31 cellular contexts compared by ENCODE assay signal in the genomic region with DNA sequence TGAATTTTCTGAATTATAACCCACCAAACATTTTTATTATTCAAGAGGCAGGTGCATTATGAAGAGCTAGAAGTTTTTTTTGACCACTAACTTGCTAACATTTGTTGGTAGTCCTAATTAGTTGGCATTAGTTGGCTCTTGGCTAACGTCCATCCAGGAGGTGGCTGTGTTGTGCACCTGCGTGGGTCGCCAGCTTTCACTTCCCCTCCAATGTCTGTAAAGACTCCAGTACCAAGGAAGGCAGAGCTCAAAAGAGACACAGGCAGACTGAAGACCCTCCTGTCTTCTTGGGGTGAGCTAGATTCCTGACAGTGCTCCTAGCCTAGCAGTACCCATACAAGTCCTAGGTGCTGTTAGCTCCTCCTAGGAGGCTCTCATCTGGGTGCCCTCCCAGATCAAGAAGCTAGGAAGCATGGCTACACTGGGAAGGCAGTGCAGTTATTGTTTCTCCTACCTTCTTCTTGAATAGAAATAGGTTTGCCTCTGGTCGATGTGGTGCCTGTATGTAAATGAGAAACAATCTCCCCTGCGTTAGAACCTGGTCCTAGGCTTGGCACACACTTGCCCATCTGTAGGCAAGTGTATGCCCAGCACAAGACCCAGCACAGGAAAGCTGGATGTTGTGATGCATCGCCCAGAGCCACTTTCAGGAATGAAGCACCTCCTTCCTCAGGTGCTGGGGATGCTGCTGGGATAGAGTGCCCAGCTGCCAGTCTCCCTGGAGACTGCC.
DNase-seq lines count a peak whose midpoint lies in the region; ATAC-seq and TF ChIP-seq lines count a peak whose summit lies in the region.
"Had no signal": no experiment of that assay in that cellular context is flagged by ENCODE, and none has a peak within 500 bp of the region (broad histone marks: within the 10 kb centered on the region; RNA-seq: fewer than 3 reads in every experiment).

No MANE protein-coding gene starts in this region.

- H3K4me1 Mint-ChIP-seq in stimulated activated naive CD8-positive, alpha-beta T cell treated with anti-CD3 and anti-CD28 coated beads, Interleukin-15, amount 100 ng/mL, for 72 hours, result no peaks in the 10 kb centered on the region
- H3K4me1 Mint-ChIP-seq: activated naive CD8-positive, alpha-beta T cell treated with anti-CD3 and anti-CD28 coated beads, Interleukin-2, amount 10 ng/mL, durations not matched to agents 7 days and 5 days; T-helper 17 cell had no signal

- no peak for TF ChIP-seq POLR2A in Peyer's patch (IDR thresholded peaks at IDR 0.05)

- DNase-seq in stimulated activated naive CD8-positive, alpha-beta T cell treated with anti-CD3 and anti-CD28 coated beads, Interleukin-15, amount 100 ng/mL, for 72 hours, result no peak
- DNase-seq in stimulated activated naive CD8-positive, alpha-beta T cell treated with anti-CD3 and anti-CD28 coated beads, Interleukin-15, Interleukin-2, amounts not matched to agents 100 U/mL and 50 U/mL, for 24 hours, result no peak
- peak in 2 of 3 donors; percentile 40 to 54 for DNase-seq in Peyer's patch
- no peak for DNase-seq in KG1 (lab: John Stamatoyannopoulos, UW)
- no peak for DNase-seq in dedifferentiated amniotic fluid mesenchymal stem cell (ENCODE audit: extremely low spot score)
- no peak for DNase-seq in osteoblast (ENCODE audit: insufficient read length, low spot score, missing footprints)
- DNase-seq: 8988T; activated CD4-positive, alpha-beta T cell treated with anti-CD3 and anti-CD28 coated beads, Interleukin-2, amount 50 U/mL, for 48 hours; activated CD8-positive, alpha-beta memory T cell treated with anti-CD3 and anti-CD28 coated beads, Interleukin-2, amount 50 U/mL, for 48 hours; activated naive CD8-positive, alpha-beta T cell treated with anti-CD3 and anti-CD28 coated beads, Interleukin-2, amount 10 ng/mL, durations not matched to agents 7 days and 5 days; AML-193; DMS53; effector CD4-positive, alpha-beta T cell; GF-D8; GM23248; hippocampal formation; NCI-H1048; NCI-H2029; NCI-H446 treated with DMSO at 0.1 percent for 48 hours; NK-92 treated with Interleukin-12 subunit alpha and Interleukin-12 subunit beta, amount 100 ng/mL, for 24 hours; ovary; spleen; stimulated activated CD4-positive, alpha-beta T cell treated with anti-CD3 and anti-CD28 coated beads, Interleukin-4, amount 100 ng/mL, for 24 hours; T-helper 17 cell; trophoblast cell; WERI-Rb-1 had no signal

- peak; percentile 33 for ATAC-seq in stimulated activated naive CD8-positive, alpha-beta T cell treated with anti-CD3 and anti-CD28 coated beads, Interleukin-15, amount 100 ng/mL, for 72 hours
- ATAC-seq in stimulated activated naive CD8-positive, alpha-beta T cell treated with anti-CD3 and anti-CD28 coated beads, Interleukin-15, Interleukin-2, amounts not matched to agents 100 U/mL and 50 U/mL, for 24 hours, result no peak
- ATAC-seq in HG02759 (IDR thresholded peaks at IDR 0.05; ENCODE audit: unreplicated experiment) (peak; percentile 81), HG03520 (IDR thresholded peaks at IDR 0.05; ENCODE audit: unreplicated experiment) (no peak)
- ATAC-seq: T-helper 17 cell had no signal

- no peaks in the 10 kb centered on the region for H3K27me3 ChIP-seq in Peyer's patch
- no peaks in the 10 kb centered on the region for H3K27me3 ChIP-seq in osteoblast (ENCODE audit: insufficient read depth, low read length)
- H3K27me3 ChIP-seq: ovary had no signal

- H3K9me3 ChIP-seq in Peyer's patch (no peaks in the 10 kb centered on the region), osteoblast (ENCODE audit: low read depth, low read length) (peaks cover 2% of the 10 kb centered on the region)
- H3K9me3 ChIP-seq: ovary had no signal

- H3K9me3 Mint-ChIP-seq in stimulated activated naive CD8-positive, alpha-beta T cell treated with anti-CD3 and anti-CD28 coated beads, Interleukin-15, amount 100 ng/mL, for 72 hours, result no peaks in the 10 kb centered on the region
- H3K9me3 Mint-ChIP-seq: activated naive CD8-positive, alpha-beta T cell treated with anti-CD3 and anti-CD28 coated beads, Interleukin-2, amount 10 ng/mL, durations not matched to agents 7 days and 5 days; activated T-helper 2 cell treated with anti-CD3 and anti-CD28 coated beads, Interferon-gamma antibody, Interleukin-2, Interleukin-4, amounts not matched to agents 10 μg/mL and 5 μg/mL and 100 μg/mL, durations not matched to agents 14 hours and 24 hours and 36 hours; natural killer cell treated with Interleukin-12 subunit alpha and Interleukin-12 subunit beta and Interleukin-15 and Interleukin-18, amount 100 ng/mL, for 72 hours had no signal

- no peaks in the 10 kb centered on the region for H3K79me2 ChIP-seq in osteoblast (ENCODE audit: insufficient read depth, low read length)

- no peak overlapping the region for H3K4me3 Mint-ChIP-seq in stimulated activated naive CD8-positive, alpha-beta T cell treated with anti-CD3 and anti-CD28 coated beads, Interleukin-15, amount 100 ng/mL, for 72 hours
- H3K4me3 Mint-ChIP-seq: activated naive CD8-positive, alpha-beta T cell treated with anti-CD3 and anti-CD28 coated beads, Interleukin-2, amount 10 ng/mL, durations not matched to agents 7 days and 5 days; natural killer cell treated with Interleukin-12 subunit alpha and Interleukin-12 subunit beta and Interleukin-15 and Interleukin-18, amount 100 ng/mL, for 72 hours; T-helper 17 cell had no signal

- H3K4me3 ChIP-seq in Peyer's patch (no peak overlapping the region), osteoblast (ENCODE audit: insufficient read depth, low read length) (no peak overlapping the region)
- H3K4me3 ChIP-seq: GM23248, ovary, spleen had no signal

- peak overlapping the region in 1 of 4 donors; percentile 6 for H3K27ac ChIP-seq in Peyer's patch
- no peak overlapping the region for H3K27ac ChIP-seq in osteoblast (ENCODE audit: low read depth, low read length)
- H3K27ac ChIP-seq: GM23248, KMS-11, ovary, WERI-Rb-1 had no signal

- no peaks in the 10 kb centered on the region for H4K20me1 ChIP-seq in osteoblast (ENCODE audit: insufficient read depth, low read length)

- no peak overlapping the region for H2AFZ ChIP-seq in osteoblast (ENCODE audit: low read length)
- H2AFZ ChIP-seq: GM23248 had no signal

- TF ChIP-seq CTCF in Peyer's patch (IDR thresholded peaks at IDR 0.05) (no peak), osteoblast (IDR thresholded peaks at IDR 0.05; ENCODE audit: extremely low read depth, low read depth, low read length) (no peak)

- H3K4me1 ChIP-seq in Peyer's patch, result peaks cover 0 to 6% (median 0%) of the 10 kb centered on the region in 4 donors
- H3K4me1 ChIP-seq in osteoblast (ENCODE audit: insufficient read depth, low read length), result no peaks in the 10 kb centered on the region
- H3K4me1 ChIP-seq: spleen had no signal

- H3K4me2 ChIP-seq in osteoblast (ENCODE audit: insufficient read depth, low read length), result no peak overlapping the region
- H3K4me2 ChIP-seq: KMS-11 had no signal

- H3K36me3 ChIP-seq in Peyer's patch (no peaks in the 10 kb centered on the region), osteoblast (ENCODE audit: insufficient read depth, low read length) (no peaks in the 10 kb centered on the region)
- H3K36me3 ChIP-seq: ovary, spleen, WERI-Rb-1 had no signal

- no peak overlapping the region for H3K27ac Mint-ChIP-seq in stimulated activated naive CD8-positive, alpha-beta T cell treated with anti-CD3 and anti-CD28 coated beads, Interleukin-15, amount 100 ng/mL, for 72 hours
- H3K27ac Mint-ChIP-seq: activated naive CD8-positive, alpha-beta T cell treated with anti-CD3 and anti-CD28 coated beads, Interleukin-2, amount 10 ng/mL, durations not matched to agents 7 days and 5 days; activated T-helper 2 cell treated with anti-CD3 and anti-CD28 coated beads, Interferon-gamma antibody, Interleukin-2, Interleukin-4, amounts not matched to agents 10 μg/mL and 5 μg/mL and 100 μg/mL, durations not matched to agents 14 hours and 24 hours and 36 hours; natural killer cell treated with Interleukin-12 subunit alpha and Interleukin-12 subunit beta and Interleukin-15 and Interleukin-18, amount 100 ng/mL, for 72 hours; T-helper 17 cell had no signal

- H3K27me3 Mint-ChIP-seq in stimulated activated naive CD8-positive, alpha-beta T cell treated with anti-CD3 and anti-CD28 coated beads, Interleukin-15, amount 100 ng/mL, for 72 hours, result peaks cover 12% of the 10 kb centered on the region

Comparison
In these comparisons a context has a peak if more than half of its experiments do, and no peak if none do; other contexts are left out.
1. ATAC-seq: peak in stimulated activated naive CD8-positive, alpha-beta T cell treated with anti-CD3 and anti-CD28 coated beads, Interleukin-15, amount 100 ng/mL, for 72 hours (single experiment) and HG02759 (single experiment); none in stimulated activated naive CD8-positive, alpha-beta T cell treated with anti-CD3 and anti-CD28 coated beads, Interleukin-15, Interleukin-2, amounts not matched to agents 100 U/mL and 50 U/mL, for 24 hours (single experiment) and HG03520 (single experiment).
2. DNase-seq: peak in Peyer's patch (2 of 3); none in stimulated activated naive CD8-positive, alpha-beta T cell treated with anti-CD3 and anti-CD28 coated beads, Interleukin-15, amount 100 ng/mL, for 72 hours (0 of 2), stimulated activated naive CD8-positive, alpha-beta T cell treated with anti-CD3 and anti-CD28 coated beads, Interleukin-15, Interleukin-2, amounts not matched to agents 100 U/mL and 50 U/mL, for 24 hours (single experiment), KG1 (single experiment), dedifferentiated amniotic fluid mesenchymal stem cell (single experiment) and osteoblast (single experiment).